In the genomic region with DNA sequence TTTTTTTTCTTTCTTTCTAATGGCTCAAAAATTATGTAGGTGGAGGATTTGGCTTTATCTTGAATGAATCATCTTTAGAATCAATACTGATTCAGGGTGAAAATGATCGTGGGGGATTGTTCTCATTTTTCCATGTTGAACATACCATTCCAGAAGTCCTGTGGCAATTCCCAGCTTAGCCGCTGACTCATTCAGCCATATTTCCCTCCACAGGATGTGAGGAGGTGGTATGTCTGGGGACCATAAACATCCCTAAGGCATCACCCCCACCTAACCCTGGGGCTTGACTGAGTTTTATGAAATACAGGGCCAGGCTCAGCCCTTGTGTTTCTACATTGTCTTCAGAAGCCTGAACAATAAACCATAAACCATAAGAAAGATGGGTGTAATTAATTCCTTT, we compare ENCODE assay signal across 12 cellular contexts.
DNase-seq lines count a peak whose midpoint lies in the region; ATAC-seq and TF ChIP-seq lines count a peak whose summit lies in the region.
"Had no signal": no experiment of that assay in that cellular context is flagged by ENCODE, and none has a peak within 500 bp of the region (broad histone marks: within the 10 kb centered on the region; RNA-seq: fewer than 3 reads in every experiment).

No MANE protein-coding gene starts in this region.

- peak; percentile 98 for DNase-seq in AG04449 (ENCODE audit: low read depth, low spot score)
- DNase-seq in HS-5 (ENCODE audit: low read depth), result peak; percentile 98
- peak; percentile 39 for DNase-seq in brain pericyte (ENCODE audit: low read depth, low spot score)
- peak; percentile 67 for DNase-seq in kidney glomerular epithelial cell (lab: John Stamatoyannopoulos, UW)
- no peak for DNase-seq in SIG-M5 (lab: John Stamatoyannopoulos, UW)
- DNase-seq in NCI-H526 (lab: John Stamatoyannopoulos, UW), result no peak
- DNase-seq in DMS 273 treated with DMSO at 0.1 percent for 48 hours (lab: John Stamatoyannopoulos, UW), result no peak
- DNase-seq: C1 segment of cervical spinal cord, NCI-H1092, posterior cingulate gyrus had no signal

- POLR2A ChIA-PET in AG04449 (lab: Yijun Ruan, JAX), result interaction anchor here (0.9 to 4.6 kb wide), 8 partner anchors 52 to 165 kb away, joined by 3 to 32 read pairs (median 6); no protein-coding TSS in a partner anchor

- TF ChIP-seq CTCF in AG04449 (IDR thresholded peaks at IDR 0.05; ENCODE audit: insufficient read depth, low read length, missing control alignments), result no peak

- no peak for ATAC-seq in GM18511 (IDR thresholded peaks at IDR 0.05; ENCODE audit: unreplicated experiment)

- CTCF ChIA-PET in AG04449 (lab: Yijun Ruan, JAX), result no interaction called here

- no peak overlapping the region for H3K4me3 ChIP-seq in AG04449 (ENCODE audit: low read depth, low read length)
- H3K4me3 ChIP-seq: esophagus muscularis mucosa had no signal

Comparison
In these comparisons a context has a peak if more than half of its experiments do, and no peak if none do; other contexts are left out.
1. DNase-seq: peak in AG04449 (single experiment), HS-5 (single experiment), brain pericyte (single experiment) and kidney glomerular epithelial cell (single experiment); none in SIG-M5 (single experiment), NCI-H526 (0 of 2) and DMS 273 treated with DMSO at 0.1 percent for 48 hours (single experiment).